16 cellular contexts compared by ENCODE assay signal in genomic region chr1:41566274-41566885, GRCh38.
"Had no signal": no experiment of that assay in that cellular context is flagged by ENCODE, and none has a peak within 500 bp of the region (broad histone marks: within the 10 kb centered on the region; RNA-seq: fewer than 3 reads in every experiment).

No MANE protein-coding gene starts in this region.

- H3K9me3 Mint-ChIP-seq: activated naive CD4-positive, alpha-beta T cell treated with anti-CD3 and anti-CD28 coated beads for 36 hours; activated T-cell treated with anti-CD3 and anti-CD28 coated beads, Interleukin-2, amount 50 U/mL, for 72 hours; nephron progenitor cell had no signal

- H3K27ac Mint-ChIP-seq: activated naive CD4-positive, alpha-beta T cell treated with anti-CD3 and anti-CD28 coated beads for 36 hours; activated T-cell treated with anti-CD3 and anti-CD28 coated beads, Interleukin-2, amount 50 U/mL, for 72 hours; nephron progenitor cell; progenitor cell of endocrine pancreas had no signal

- H3K4me3 Mint-ChIP-seq: activated naive CD4-positive, alpha-beta T cell treated with anti-CD3 and anti-CD28 coated beads for 36 hours; activated T-cell treated with anti-CD3 and anti-CD28 coated beads, Interleukin-2, amount 50 U/mL, for 72 hours; nephron progenitor cell had no signal

- DNase-seq: activated CD4-positive, alpha-beta T cell treated with anti-CD3 and anti-CD28 coated beads for 4 hours; activated naive CD4-positive, alpha-beta T cell treated with anti-CD3 and anti-CD28 coated beads for 36 hours; activated T-cell treated with anti-CD3 and anti-CD28 coated beads, Interleukin-2, amount 50 U/mL, for 72 hours; amniotic stem cell; central memory CD4-positive, alpha-beta T cell; cortex of kidney; effector CD8-positive, alpha-beta T cell; foreskin fibroblast; glutamatergic neuron; nephron progenitor cell; occipital lobe; stimulated activated CD4-positive, alpha-beta T cell treated with anti-CD3 and anti-CD28 coated beads, Interleukin-4, amount 100 ng/mL, for 24 hours; stimulated activated naive CD8-positive, alpha-beta T cell treated with anti-CD3 and anti-CD28 coated beads, Interleukin-15, Interleukin-2, amounts not matched to agents 100 U/mL and 50 U/mL, for 24 hours; T-helper 2 cell; upper lobe of left lung had no signal

- ATAC-seq: activated T-cell treated with anti-CD3 and anti-CD28 coated beads, Interleukin-2, amount 50 U/mL, for 72 hours; stimulated activated naive CD8-positive, alpha-beta T cell treated with anti-CD3 and anti-CD28 coated beads, Interleukin-15, Interleukin-2, amounts not matched to agents 100 U/mL and 50 U/mL, for 24 hours had no signal

- H3K4me1 Mint-ChIP-seq: nephron progenitor cell had no signal
